Comparison of ENCODE assay signal across 8 cellular contexts in genomic region chr5:53479656-53480473, GRCh38. TPM values are rescaled to one million over a fixed set of nuclear protein-coding genes. Genes with fewer than 3 reads are reported as not detected.
DNase-seq lines count a peak whose midpoint lies in the region; ATAC-seq and TF ChIP-seq lines count a peak whose summit lies in the region.

No MANE protein-coding gene starts in this region.

- H3K4me1 ChIP-seq in PC-3 (ENCODE audit: insufficient read depth, low read length) (peaks cover 42% of the 10 kb centered on the region), iPS-20b (ENCODE audit: insufficient read depth, low read length) (peaks cover 8% of the 10 kb centered on the region; the same call in 1 of the 2 replicates), skeletal muscle tissue (ENCODE audit: control insufficient read depth in 3 of 3, insufficient read depth in 3 of 3, low read length in 3 of 3) (peaks cover 9 to 17% (median 13%) of the 10 kb centered on the region in 3 donors)

- H3K4me3 ChIP-seq in PC-3 (ENCODE audit: low read length) (peak overlapping the region; percentile 97), iPS-20b (ENCODE audit: low read length) (peak overlapping the region; percentile 90), skeletal muscle tissue (ENCODE audit: low read length in 3 of 3) (peak overlapping the region; percentile 70 to 92 (median 84))

- peaks cover 6% of the 10 kb centered on the region for H3K36me3 Mint-ChIP-seq in brain

- intact Hi-C loops in PC-3 (cut with micrococcal nuclease), result loop anchor here (1.0 to 10.0 kb wide), 10 partner anchors 41 to 737 kb away; partner anchors contain the start of gene NDUFS4

- CTCF ChIA-PET in PC-3 (lab: Charles Lee), result no interaction called here

- ATAC-seq in PC-3 (peak; percentile 44), HG02763 (IDR thresholded peaks at IDR 0.05; ENCODE audit: unreplicated experiment) (no peak)

- peak overlapping the region; percentile 83 to 95 (median 90) for H3K4me3 Mint-ChIP-seq in brain

- TF ChIP-seq CTCF in PC-3 (conservative IDR thresholded peaks at IDR 0.05; ENCODE audit: low read depth, low read length) (no peak), brain (conservative IDR thresholded peaks at IDR 0.05) (no peak)

- H4K20me1 ChIP-seq in PC-3 (ENCODE audit: low read length), result peaks cover 25% of the 10 kb centered on the region

- H3K9ac ChIP-seq in PC-3 (ENCODE audit: low read length) (peak overlapping the region; percentile 99), iPS-20b (ENCODE audit: low read depth, low read length) (peak overlapping the region; percentile 85), skeletal muscle tissue (ENCODE audit: low read depth in 1 of 3, low read length in 3 of 3) (peak overlapping the region; percentile 66 to 85 (median 82))

- DNase-seq in activated CD4-positive, alpha-beta T cell treated with anti-CD3 and anti-CD28 coated beads for 48 hours, result peak; percentile 42
- no peak for DNase-seq in activated CD4-positive, alpha-beta T cell treated with anti-CD3 and anti-CD28 coated beads for 1 hour
- DNase-seq in PC-3, result peak; percentile 77
- DNase-seq in epidermal melanocyte (ENCODE audit: insufficient read length, low spot score), result no peak

- H3K9me3 ChIP-seq in PC-3 (ENCODE audit: low read length) (no peaks in the 10 kb centered on the region), iPS-20b (ENCODE audit: insufficient read depth, low read depth, low read length) (no peaks in the 10 kb centered on the region), skeletal muscle tissue (ENCODE audit: control insufficient read depth in 3 of 3, low read length in 3 of 3) (no peaks in the 10 kb centered on the region)

- peaks cover 10% of the 10 kb centered on the region for H3F3A ChIP-seq in PC-3 (ENCODE audit: low read length, unreplicated experiment)

- H2AFZ ChIP-seq in PC-3 (ENCODE audit: low read length), result peak overlapping the region; percentile 68

- peak overlapping the region; percentile 43 to 92 (median 68) for H3K27ac Mint-ChIP-seq in brain

- H3K4me2 ChIP-seq in PC-3 (ENCODE audit: low read length), result peak overlapping the region; percentile 96

- peaks cover 37% of the 10 kb centered on the region for H3K36me3 ChIP-seq in PC-3 (ENCODE audit: low read depth, low read length)
- H3K36me3 ChIP-seq in iPS-20b (ENCODE audit: insufficient read depth, low read depth, low read length), result peaks cover 21% of the 10 kb centered on the region
- peaks cover 0 to 10% (median 8%) of the 10 kb centered on the region in 3 donors for H3K36me3 ChIP-seq in skeletal muscle tissue (ENCODE audit: control insufficient read depth in 3 of 3, insufficient read depth in 3 of 3, low read length in 3 of 3)

- H3K27me3 ChIP-seq in PC-3 (ENCODE audit: low read length), result no peaks in the 10 kb centered on the region
- peaks cover 14% of the 10 kb centered on the region; the same call in 1 of the 2 replicates for H3K27me3 ChIP-seq in iPS-20b (ENCODE audit: insufficient read depth, low read length)
- H3K27me3 ChIP-seq in skeletal muscle tissue (ENCODE audit: control insufficient read depth in 3 of 3, insufficient read depth in 3 of 3, low read length in 3 of 3), result no peaks in the 10 kb centered on the region

- H3K4me1 Mint-ChIP-seq in brain, result peaks cover 35% of the 10 kb centered on the region

- no peaks in the 10 kb centered on the region for H3K9me2 ChIP-seq in PC-3 (replicated peaks; ENCODE audit: low read length)

- POLR2A ChIA-PET in PC-3 (lab: Charles Lee; ENCODE audit: unreplicated experiment), result interaction anchor here (0.6 kb wide), 3 partner anchors 147 to 337 kb away, joined by 5 to 15 read pairs (median 9); no protein-coding TSS in a partner anchor

- peaks cover 66% of the 10 kb centered on the region for H3K27me3 Mint-ChIP-seq in brain

- H3K79me2 ChIP-seq in PC-3 (ENCODE audit: low read length), result peaks cover 49% of the 10 kb centered on the region

- H3K27ac ChIP-seq in PC-3 (ENCODE audit: low read length), result peak overlapping the region; percentile 96
- no peak overlapping the region for H3K27ac ChIP-seq in iPS-20b (ENCODE audit: low read length)
- peak overlapping the region; percentile 90 for H3K27ac ChIP-seq in skeletal muscle tissue (ENCODE audit: low read depth, low read length)

- H3K9me3 Mint-ChIP-seq in brain, result peaks cover 0 to 3% (median 0%) of the 10 kb centered on the region in 5 experiments

- BruUV-seq in PC-3 (replicated peaks; lab: Mats Ljungman, UMichigan), result TSS peak; percentile 50

RNA-seq across cellular contexts. Expression of gene FST, which starts 0.6 kb away (rescaled TPM):
- 403 and 407 TPM in 2 replicates for total RNA-seq in PC-3 (2014; rRNA removed)
- not detected for polyA plus RNA-seq in brain (ENCODE audit: insufficient read depth, low read depth, low replicate concordance)
- 24.5 TPM for total RNA-seq in skeletal muscle tissue

Comparison
In these comparisons a context has a peak if more than half of its experiments do, and no peak if none do; other contexts are left out.
1. DNase-seq: peak in activated CD4-positive, alpha-beta T cell treated with anti-CD3 and anti-CD28 coated beads for 48 hours (single experiment) and PC-3 (single experiment); none in activated CD4-positive, alpha-beta T cell treated with anti-CD3 and anti-CD28 coated beads for 1 hour (single experiment) and epidermal melanocyte (single experiment).
2. RNA of gene FST, which starts 0.6 kb away (total RNA-seq): 403 to 407 TPM in PC-3; 24.5 TPM in skeletal muscle tissue (single experiment); every median in the first group is over 10 times any median in the second.
3. Peak in every context shown above with its lines, with median percentiles within 50 percentile points of each other: H3K4me3 ChIP-seq and H3K9ac ChIP-seq.